In genomic region chr10:43138757-43139241, GRCh38 we compare ENCODE assay signal across 8 cellular contexts. TPM values are rescaled to one million over a fixed set of nuclear protein-coding genes. Genes with fewer than 3 reads are reported as not detected.
DNase-seq lines count a peak whose midpoint lies in the region; ATAC-seq and TF ChIP-seq lines count a peak whose summit lies in the region.

No MANE protein-coding gene starts in this region.

- H3K27ac ChIP-seq in CD4-positive, alpha-beta T cell (ENCODE audit: low read depth, low read length): peak overlapping the region; percentile 88

- peaks cover 11% of the 10 kb centered on the region for H3K36me3 Mint-ChIP-seq in CD4-positive, alpha-beta T cell (ENCODE audit: low read depth)
- peaks cover 42% of the 10 kb centered on the region for H3K36me3 Mint-ChIP-seq in T-helper 1 cell treated with Interleukin-12 subunit alpha and Interleukin-12 subunit beta and Interleukin-4 antibody, amounts not matched to agents 30 μg/mL and 1 μg/mL, for 36 hours (ENCODE audit: low read depth)

- H3K4me3 Mint-ChIP-seq in CD4-positive, alpha-beta T cell: peak overlapping the region; percentile 96
- peak overlapping the region; percentile 93 for H3K4me3 Mint-ChIP-seq in T-helper 1 cell treated with Interleukin-12 subunit alpha and Interleukin-12 subunit beta and Interleukin-4 antibody, amounts not matched to agents 30 μg/mL and 1 μg/mL, for 36 hours

- intact Hi-C loops in CD4-positive, alpha-beta T cell (cut with DNase I, micrococcal nuclease): loop anchor here (1.0 to 10.0 kb wide), 12 partner anchors 64 to 1816 kb away; partner anchors contain the start of genes BMS1 (in 1 of the 2), RASSF4 (in 1 of the 2), ZNF239 (in 1 of the 2) and ZNF32 (in 1 of the 2)

- peak overlapping the region; percentile 87 for H3K4me3 ChIP-seq in astrocyte of the spinal cord (ENCODE audit: low read depth, low read length)

- peak; percentile 43 to 67 (median 54) for DNase-seq in CD4-positive, alpha-beta T cell
- DNase-seq in HT1080 (ENCODE audit: low read depth) (peak; percentile 17), astrocyte of the spinal cord (ENCODE audit: low read depth, low spot score) (peak; percentile 38), iPS-NIHi7 (ENCODE audit: extremely low spot score) (peak; percentile 26), NCI-H128 (lab: John Stamatoyannopoulos, UW; ENCODE audit: unreplicated experiment) (no peak)
- DNase-seq in stimulated activated CD4-positive, alpha-beta T cell treated with anti-CD3 and anti-CD28 coated beads, Interleukin-12 subunit alpha, Interleukin-12 subunit beta, amount 100 ng/mL, for 48 hours (ENCODE audit: low read depth in 2 of 3, low spot score in 1 of 3): peak in 2 of 3 donors; percentile 40 to 45

- H3K9me3 Mint-ChIP-seq in CD4-positive, alpha-beta T cell: no peaks in the 10 kb centered on the region
- no peaks in the 10 kb centered on the region for H3K9me3 Mint-ChIP-seq in T-helper 1 cell treated with Interleukin-12 subunit alpha and Interleukin-12 subunit beta and Interleukin-4 antibody, amounts not matched to agents 30 μg/mL and 1 μg/mL, for 36 hours

- POLR2A ChIA-PET in CD4-positive, alpha-beta T cell (lab: Charles Lee): interaction anchor here (0.6 to 3.9 kb wide), 31 partner anchors 10 to 500 kb away, joined by 3 to 41 read pairs (median 5); partner anchors contain the start of genes HNRNPF, ZNF239, ZNF33B and ZNF485

- in situ Hi-C loops in astrocyte of the spinal cord (cut with HindIII; ENCODE audit: low sequenced_read_pairs): no loop called here

- peak; percentile 74 for ATAC-seq in CD4-positive, alpha-beta T cell (ENCODE audit: poor library complexity)
- peak; percentile 32 for ATAC-seq in GM19467 (IDR thresholded peaks at IDR 0.05; ENCODE audit: unreplicated experiment)

- H3K27ac Mint-ChIP-seq in CD4-positive, alpha-beta T cell: peak overlapping the region; percentile 96
- H3K27ac Mint-ChIP-seq in T-helper 1 cell treated with Interleukin-12 subunit alpha and Interleukin-12 subunit beta and Interleukin-4 antibody, amounts not matched to agents 30 μg/mL and 1 μg/mL, for 36 hours: peak overlapping the region; percentile 100

- H3K4me1 Mint-ChIP-seq in CD4-positive, alpha-beta T cell (ENCODE audit: low read depth): peaks cover 53% of the 10 kb centered on the region
- peaks cover 55% of the 10 kb centered on the region for H3K4me1 Mint-ChIP-seq in T-helper 1 cell treated with Interleukin-12 subunit alpha and Interleukin-12 subunit beta and Interleukin-4 antibody, amounts not matched to agents 30 μg/mL and 1 μg/mL, for 36 hours (ENCODE audit: low read depth)

- no peaks in the 10 kb centered on the region for H3K27me3 Mint-ChIP-seq in CD4-positive, alpha-beta T cell
- H3K27me3 Mint-ChIP-seq in T-helper 1 cell treated with Interleukin-12 subunit alpha and Interleukin-12 subunit beta and Interleukin-4 antibody, amounts not matched to agents 30 μg/mL and 1 μg/mL, for 36 hours (ENCODE audit: low read depth): no peaks in the 10 kb centered on the region

- H3K27me3 ChIP-seq in CD4-positive, alpha-beta T cell (ENCODE audit: control insufficient read depth, insufficient read depth, low read length): no peaks in the 10 kb centered on the region

- no peak for TF ChIP-seq CTCF in CD4-positive, alpha-beta T cell (IDR thresholded peaks at IDR 0.05)
- TF ChIP-seq CTCF in astrocyte of the spinal cord (IDR thresholded peaks at IDR 0.05; ENCODE audit: low read depth, low read length): no peak

- H3K9me3 ChIP-seq in CD4-positive, alpha-beta T cell (ENCODE audit: control insufficient read depth, low read length): no peaks in the 10 kb centered on the region

- CTCF ChIA-PET in CD4-positive, alpha-beta T cell (lab: Charles Lee): interaction anchor here (0.6 to 2.0 kb wide), 8 partner anchors 16 to 210 kb away, joined by 3 to 10 read pairs (median 3); no protein-coding TSS in a partner anchor

RNA-seq across cellular contexts. Expression of gene CSGALNACT2, which starts 0.6 kb away (rescaled TPM):
- 10 to 100 TPM; 59.4 to 60.9 TPM for total RNA-seq in CD4-positive, alpha-beta T cell
- total RNA-seq in HT1080 (2014; rRNA removed; shearing (Covaris generic)): 2.0 and 3.0 TPM in 2 replicates
- polyA plus RNA-seq in HT1080 (2015; cell fraction: cytosol; rRNA removed): 6.1 and 7.1 TPM in 2 replicates
- polyA plus RNA-seq in HT1080 (2015; cell fraction: nucleus; rRNA removed): 9.7 and 10.5 TPM in 2 replicates

Comparison
In these comparisons a context has a peak if more than half of its experiments do, and no peak if none do; other contexts are left out.
1. RNA of gene CSGALNACT2, which starts 0.6 kb away (total RNA-seq): 59.4 to 60.9 TPM in CD4-positive, alpha-beta T cell; 2.0 to 3.0 TPM in HT1080; every median in the first group is over 10 times any median in the second.